ENCODE assay signal across 1 cellular context in the genomic region with DNA sequence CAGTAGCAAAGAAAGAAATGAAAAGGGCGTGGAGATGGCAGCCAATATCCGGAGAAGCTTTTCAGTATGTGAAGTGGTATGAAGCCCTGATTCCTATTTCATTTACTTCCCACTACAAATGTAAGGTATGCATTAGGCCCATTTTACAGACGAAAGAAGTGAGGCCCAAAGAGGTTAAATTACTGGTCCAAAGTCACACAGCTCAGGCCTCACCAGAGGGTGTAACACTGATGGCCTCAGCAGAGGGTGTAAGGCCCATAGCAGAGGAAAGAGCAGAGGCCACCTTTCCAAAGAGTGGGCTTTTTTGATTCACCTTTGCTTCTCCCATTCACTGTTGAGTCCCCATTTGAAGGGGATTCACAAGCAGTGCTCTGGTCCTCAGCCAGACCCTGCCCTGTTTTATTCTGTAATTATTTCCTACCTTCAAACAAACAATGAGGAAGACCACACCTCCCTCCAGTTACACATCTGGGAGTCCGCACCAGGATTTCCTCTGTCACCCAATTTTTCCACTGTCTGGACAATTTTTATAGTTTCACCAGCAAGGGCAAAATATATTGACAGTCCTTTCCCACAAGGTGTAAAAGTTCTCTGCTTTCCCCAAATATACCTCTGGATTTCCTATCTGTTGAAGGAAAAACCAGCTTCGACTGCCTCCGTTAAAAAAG.
TF ChIP-seq lines count a peak whose summit lies in the region.

No MANE protein-coding gene starts in this region.

TF ChIP-seq in HEK293, 187 proteins besides CTCF, POLR2A, EP300 and RAD21 (continued from another document):
- TF ChIP-seq ZNF341 (tag by site-specific recombination; IDR thresholded peaks at IDR 0.05; ENCODE audit: low read depth) (no peak), ZNF580 (tag by site-specific recombination; IDR thresholded peaks at IDR 0.05) (peak; percentile 90), ZNF155 (tag by site-specific recombination; IDR thresholded peaks at IDR 0.05) (no peak), ZBTB8A (tag by site-specific recombination; IDR thresholded peaks at IDR 0.05) (no peak), HOXC10 (CRISPR knock-in tag; IDR thresholded peaks at IDR 0.05) (no peak), ZNF214 (tag by site-specific recombination; IDR thresholded peaks at IDR 0.05; ENCODE audit: borderline replicate concordance) (no peak), ZBTB21 (tag by site-specific recombination; IDR thresholded peaks at IDR 0.05) (no peak), HOXD13 (CRISPR knock-in tag; IDR thresholded peaks at IDR 0.05; ENCODE audit: borderline replicate concordance) (no peak), KLF10 (tag by site-specific recombination; IDR thresholded peaks at IDR 0.05) (no peak), ZNF513 (tag by site-specific recombination; IDR thresholded peaks at IDR 0.05) (0 out of 2 replicates have a peak, but pooled peaks have one; percentile 9), ZNF157 (tag by site-specific recombination; IDR thresholded peaks at IDR 0.05) (no peak), ZNF324 (tag by site-specific recombination; IDR thresholded peaks at IDR 0.05) (no peak), ZNF549 (tag by site-specific recombination; IDR thresholded peaks at IDR 0.05) (no peak)
- TF ChIP-seq, protein P1, sequence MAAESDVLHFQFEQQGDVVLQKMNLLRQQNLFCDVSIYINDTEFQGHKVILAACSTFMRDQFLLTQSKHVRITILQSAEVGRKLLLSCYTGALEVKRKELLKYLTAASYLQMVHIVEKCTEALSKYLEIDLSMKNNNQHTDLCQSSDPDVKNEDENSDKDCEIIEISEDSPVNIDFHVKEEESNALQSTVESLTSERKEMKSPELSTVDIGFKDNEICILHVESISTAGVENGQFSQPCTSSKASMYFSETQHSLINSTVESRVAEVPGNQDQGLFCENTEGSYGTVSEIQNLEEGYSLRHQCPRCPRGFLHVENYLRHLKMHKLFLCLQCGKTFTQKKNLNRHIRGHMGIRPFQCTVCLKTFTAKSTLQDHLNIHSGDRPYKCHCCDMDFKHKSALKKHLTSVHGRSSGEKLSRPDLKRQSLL (tag by site-specific recombination; IDR thresholded peaks at IDR 0.05), result no peak
